Comparison of ENCODE assay signal across 9 cellular contexts in the genomic region with DNA sequence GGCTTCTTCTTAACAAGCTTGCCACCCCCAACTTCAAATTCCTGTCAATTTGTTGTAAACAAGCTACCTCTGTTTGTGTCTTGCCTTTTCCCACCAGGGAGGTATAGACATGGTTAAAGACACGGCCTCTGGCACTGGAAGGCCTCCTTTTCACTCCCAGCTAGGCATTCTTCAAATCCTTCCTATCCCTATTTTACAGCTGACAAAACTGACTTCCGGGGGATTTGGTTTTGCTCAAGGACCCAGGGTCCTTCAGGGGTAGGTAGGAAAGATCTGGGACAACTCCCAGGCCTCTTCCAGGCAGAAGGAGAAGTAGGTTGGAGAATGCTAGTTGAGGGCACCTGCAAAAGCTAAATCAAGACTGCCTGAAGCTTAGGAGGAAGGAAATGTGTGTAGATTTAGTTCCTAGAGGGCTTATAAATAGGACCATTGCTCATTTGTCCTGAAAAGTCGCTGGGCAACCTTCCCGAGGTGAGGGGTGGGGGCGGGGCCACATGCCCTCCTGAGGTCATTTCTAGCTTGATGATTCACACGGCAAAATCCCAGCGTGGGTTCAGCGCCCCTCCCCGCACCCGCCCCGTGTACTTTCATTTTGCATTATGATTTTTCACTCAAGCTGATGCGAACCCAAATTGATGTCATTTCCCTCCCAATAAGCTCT. TPM values are rescaled to one million over a fixed set of nuclear protein-coding genes. Genes with fewer than 3 reads are reported as not detected.
DNase-seq lines count a peak whose midpoint lies in the region; ATAC-seq and TF ChIP-seq lines count a peak whose summit lies in the region.
"Had no signal": no experiment of that assay in that cellular context is flagged by ENCODE, and none has a peak within 500 bp of the region (broad histone marks: within the 10 kb centered on the region; RNA-seq: fewer than 3 reads in every experiment).

No MANE protein-coding gene starts in this region.

- H3K27me3 ChIP-seq in psoas muscle (ENCODE audit: insufficient read depth in 3 of 3, low read length in 2 of 3) (no peaks in the 10 kb centered on the region), upper lobe of right lung (no peaks in the 10 kb centered on the region)

- ATAC-seq in psoas muscle (peak; percentile 91 to 97 (median 94)), upper lobe of right lung (peak; percentile 74)

- peaks cover 26% of the 10 kb centered on the region for H3K4me1 ChIP-seq in psoas muscle
- H3K4me1 ChIP-seq in upper lobe of right lung: peaks cover 28% of the 10 kb centered on the region

- H3K4me3 ChIP-seq in fibroblast of villous mesenchyme (ENCODE audit: low read depth, low read length): peak overlapping the region; percentile 40
- H3K4me3 ChIP-seq in psoas muscle: peak overlapping the region; percentile 54
- peak overlapping the region; percentile 36 for H3K4me3 ChIP-seq in upper lobe of right lung

- DNase-seq in SKM-1 treated with dmso at 0.1 percent for 144 hours (lab: John Stamatoyannopoulos, UW; ENCODE audit: unreplicated experiment) (peak; percentile 23), SKM-1 (lab: John Stamatoyannopoulos, UW; ENCODE audit: unreplicated experiment) (no peak), NCI-H226 (peak; percentile 33), fibroblast of villous mesenchyme (ENCODE audit: low read depth) (peak; percentile 86), psoas muscle (peak; percentile 78 to 88), upper lobe of right lung (peak; percentile 82), DMS79 (lab: John Stamatoyannopoulos, UW) (no peak)
- peak; percentile 87 for DNase-seq in activated T-cell treated with anti-CD3 and anti-CD28 coated beads, Interleukin-2, amount 50 U/mL, for 24 hours

- peak overlapping the region; percentile 56 for H3K4me3 Mint-ChIP-seq in activated T-cell treated with anti-CD3 and anti-CD28 coated beads, Interleukin-2, amount 50 U/mL, for 24 hours
- H3K4me3 Mint-ChIP-seq: neural crest cell had no signal

- peak overlapping the region; percentile 95 for H3K27ac Mint-ChIP-seq in activated T-cell treated with anti-CD3 and anti-CD28 coated beads, Interleukin-2, amount 50 U/mL, for 24 hours

- H3K9me3 Mint-ChIP-seq in activated T-cell treated with anti-CD3 and anti-CD28 coated beads, Interleukin-2, amount 50 U/mL, for 24 hours: peaks cover 34% of the 10 kb centered on the region
- H3K9me3 Mint-ChIP-seq: neural crest cell had no signal

- H3K36me3 Mint-ChIP-seq in activated T-cell treated with anti-CD3 and anti-CD28 coated beads, Interleukin-2, amount 50 U/mL, for 24 hours (ENCODE audit: low read depth): peaks cover 31% of the 10 kb centered on the region

- no peaks in the 10 kb centered on the region for H3K9me3 ChIP-seq in psoas muscle
- no peaks in the 10 kb centered on the region for H3K9me3 ChIP-seq in upper lobe of right lung

- H3K27ac ChIP-seq in psoas muscle: peak overlapping the region; percentile 76
- H3K27ac ChIP-seq in upper lobe of right lung: no peak overlapping the region

- WGBS in psoas muscle, 3 donors: 4 to 17% (median 8%) methylated on average over 12 of the region's 12 CpGs

- no peaks in the 10 kb centered on the region for H3K27me3 Mint-ChIP-seq in activated T-cell treated with anti-CD3 and anti-CD28 coated beads, Interleukin-2, amount 50 U/mL, for 24 hours

- TF ChIP-seq CTCF in fibroblast of villous mesenchyme (IDR thresholded peaks at IDR 0.05; ENCODE audit: insufficient read depth, low read depth, low read length) (no peak), psoas muscle (IDR thresholded peaks at IDR 0.05) (no peak), upper lobe of right lung (IDR thresholded peaks at IDR 0.05) (no peak)

- H3K36me3 ChIP-seq in psoas muscle (ENCODE audit: insufficient read depth in 1 of 2, low read depth in 1 of 2) (no peaks in the 10 kb centered on the region), upper lobe of right lung (no peaks in the 10 kb centered on the region)

- peaks cover 82% of the 10 kb centered on the region for H3K4me1 Mint-ChIP-seq in activated T-cell treated with anti-CD3 and anti-CD28 coated beads, Interleukin-2, amount 50 U/mL, for 24 hours (ENCODE audit: low read depth)

- intact Hi-C loops in psoas muscle (cut with DNase I) (loop anchor here in 1 of 2 donors (5.0 kb wide), 1 partner anchor 35 kb away; the partner anchor contains the start of gene RYBP), upper lobe of right lung (cut with DNase I) (no loop called here)

RNA-seq across cellular contexts. Expression of gene RYBP, which starts 36.3 kb away (rescaled TPM):
- total RNA-seq in fibroblast of villous mesenchyme (9.3 and 13.0 TPM in 2 replicates), psoas muscle (1 to 10 TPM; 4.5 to 6.1 (median 5.1) TPM), upper lobe of right lung (22.5 TPM)
- polyA plus RNA-seq in psoas muscle: 1 to 10 TPM; 2.7 to 3.9 (median 3.1) TPM

Comparison
In these comparisons a context has a peak if more than half of its experiments do, and no peak if none do; other contexts are left out.
1. DNase-seq: peak in SKM-1 treated with dmso at 0.1 percent for 144 hours (single experiment), NCI-H226 (single experiment), activated T-cell treated with anti-CD3 and anti-CD28 coated beads, Interleukin-2, amount 50 U/mL, for 24 hours (single experiment), fibroblast of villous mesenchyme (single experiment), psoas muscle (2 of 2) and upper lobe of right lung (single experiment); none in SKM-1 (single experiment) and DMS79 (single experiment).
2. Peak in every context shown above with its lines, with median percentiles within 50 percentile points of each other: H3K4me3 ChIP-seq.